Comparison of ENCODE assay signal across 19 cellular contexts in genomic region chr13:94947965-94948371, GRCh38.
DNase-seq lines count a peak whose midpoint lies in the region; ATAC-seq and TF ChIP-seq lines count a peak whose summit lies in the region.
"Had no signal": no experiment of that assay in that cellular context is flagged by ENCODE, and none has a peak within 500 bp of the region (broad histone marks: within the 10 kb centered on the region; RNA-seq: fewer than 3 reads in every experiment).

No MANE protein-coding gene starts in this region.

- no peak for ATAC-seq in gastroesophageal sphincter
- ATAC-seq in HG02623 (IDR thresholded peaks at IDR 0.05; ENCODE audit: unreplicated experiment) = no peak
- ATAC-seq: activated naive CD4-positive, alpha-beta T cell treated with anti-CD3 and anti-CD28 coated beads, Interleukin-2, amount 50 U/mL, for 72 hours; activated T-cell treated with anti-CD3 and anti-CD28 coated beads, Interleukin-2, amount 50 U/mL, for 4 hours had no signal

- H3K4me3 ChIP-seq in astrocyte of the spinal cord (ENCODE audit: low read depth, low read length) (no peak overlapping the region), gastroesophageal sphincter (no peak overlapping the region)
- H3K4me3 ChIP-seq: cardiac muscle cell, hepatocyte had no signal

- DNase-seq in COR-L47 (lab: John Stamatoyannopoulos, UW) (peak; percentile 28), NCI-H2081 (lab: John Stamatoyannopoulos, UW) (peak; percentile 55 to 69), astrocyte of the spinal cord (ENCODE audit: low read depth, low spot score) (peak; percentile 58), inferior parietal cortex (ENCODE audit: extremely low spot score) (peak; percentile 40), GF-D8 (lab: John Stamatoyannopoulos, UW) (no peak), NCI-H510A treated with DMSO at 0.1 percent for 48 hours (lab: John Stamatoyannopoulos, UW) (no peak)
- DNase-seq: ACHN; activated CD4-positive, alpha-beta memory T cell treated with anti-CD3 and anti-CD28 coated beads for 36 hours; activated T-cell treated with anti-CD3 and anti-CD28 coated beads, Interleukin-2, amount 50 U/mL, for 4 hours; DMS79; effector CD8-positive, alpha-beta T cell; NCI-H2171 treated with DMSO at 0.1 percent for 48 hours; occipital lobe; stimulated activated CD4-positive, alpha-beta T cell treated with anti-CD3 and anti-CD28 coated beads, Interleukin-2, amount 100 ng/mL, for 48 hours had no signal

- 54 to 68% methylated on average over 7 of the region's 7 CpGs for WGBS in gastroesophageal sphincter (ENCODE audit: low coverage in 1 of 2), 2 donors

- no peaks in the 10 kb centered on the region for H3K9me3 ChIP-seq in gastroesophageal sphincter

- no peak overlapping the region for H3K27ac ChIP-seq in gastroesophageal sphincter
- H3K27ac ChIP-seq: cardiac muscle cell, hepatocyte had no signal

- no peaks in the 10 kb centered on the region for H3K4me1 ChIP-seq in gastroesophageal sphincter

- TF ChIP-seq EP300 in gastroesophageal sphincter (IDR thresholded peaks at IDR 0.05) = no peak

- H3K27me3 ChIP-seq in gastroesophageal sphincter = peaks cover 12% of the 10 kb centered on the region
- H3K27me3 ChIP-seq: cardiac muscle cell, hepatocyte had no signal

- TF ChIP-seq CTCF in astrocyte of the spinal cord (IDR thresholded peaks at IDR 0.05; ENCODE audit: low read depth, low read length) (no peak), gastroesophageal sphincter (IDR thresholded peaks at IDR 0.05) (no peak)

- in situ Hi-C loops in astrocyte of the spinal cord (cut with HindIII; ENCODE audit: low sequenced_read_pairs) = no loop called here

- H3K36me3 ChIP-seq in gastroesophageal sphincter = no peaks in the 10 kb centered on the region
- H3K36me3 ChIP-seq: cardiac muscle cell had no signal

- TF ChIP-seq POLR2A in gastroesophageal sphincter (IDR thresholded peaks at IDR 0.05) = no peak

Comparison
In these comparisons a context has a peak if more than half of its experiments do, and no peak if none do; other contexts are left out.
1. DNase-seq: peak in COR-L47 (single experiment), NCI-H2081 (2 of 2), astrocyte of the spinal cord (single experiment) and inferior parietal cortex (single experiment); none in GF-D8 (single experiment) and NCI-H510A treated with DMSO at 0.1 percent for 48 hours (single experiment).